In the genomic region with DNA sequence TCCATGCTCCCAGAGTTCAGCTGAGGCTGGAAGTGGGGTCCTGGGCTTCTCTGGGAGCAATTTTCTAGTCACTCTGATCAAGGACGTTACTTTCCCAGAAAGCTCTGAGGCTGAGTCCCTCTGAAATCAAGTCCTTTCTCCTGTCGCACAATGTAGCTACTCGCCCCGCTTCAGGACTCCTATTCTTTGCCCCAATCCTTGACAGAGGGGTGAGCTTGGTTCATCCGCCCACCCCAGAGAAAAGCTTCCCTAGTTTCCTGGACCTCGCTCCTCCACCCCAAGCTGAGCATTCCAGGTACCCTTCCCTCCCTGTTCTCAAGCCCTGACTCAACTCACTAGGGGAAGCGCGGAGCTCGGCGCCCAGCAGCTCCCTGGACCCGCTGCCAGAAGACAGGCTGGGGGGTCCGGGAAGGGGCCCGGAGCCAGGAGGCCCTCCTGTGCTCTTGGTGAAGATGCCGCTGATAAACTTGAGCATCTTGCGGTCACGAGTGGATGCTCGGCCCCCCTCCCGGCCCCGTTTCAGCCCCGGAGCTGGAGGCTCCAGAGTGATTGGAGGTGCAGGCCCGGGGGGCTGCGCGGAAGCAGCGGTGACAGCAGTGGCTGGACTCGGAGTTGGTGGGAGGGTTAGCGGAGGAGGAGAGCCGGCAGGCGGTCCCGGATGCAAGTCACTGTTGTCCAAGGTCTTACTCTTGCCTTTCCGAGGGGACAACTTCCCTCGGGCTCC, we compare ENCODE assay signal across 1 cellular context.
TF ChIP-seq lines count a peak whose summit lies in the region.

No MANE protein-coding gene starts in this region.

TF ChIP-seq in H1, 55 proteins besides CTCF, POLR2A, EP300 and RAD21:
- TF ChIP-seq NANOG (IDR thresholded peaks at IDR 0.05; ENCODE audit: insufficient read depth, low read depth, low read length, poor library complexity, severe bottlenecking) (no peak), SRF (IDR thresholded peaks at IDR 0.05; ENCODE audit: low read depth, low read length) (no peak), POU5F1 (IDR thresholded peaks at IDR 0.05; ENCODE audit: low read depth, low read length) (no peak), YY1 (IDR thresholded peaks at IDR 0.05; ENCODE audit: low read depth, low read length) (no peak), NRF1 (IDR thresholded peaks at IDR 0.05; ENCODE audit: low read depth, low read length) (no peak), EZH2 (IDR thresholded peaks at IDR 0.05; ENCODE audit: low read depth, low read length, severe bottlenecking) (peak; percentile 19), TEAD4 (IDR thresholded peaks at IDR 0.05; ENCODE audit: low read depth, low read length) (no peak), SUZ12 (IDR thresholded peaks at IDR 0.05; ENCODE audit: low read length) (peak; percentile 75), RNF2 (IDR thresholded peaks at IDR 0.05; ENCODE audit: borderline replicate concordance, low read depth, low read length, missing control alignments, poor library complexity, severe bottlenecking) (peak; percentile 35), BACH1 (IDR thresholded peaks at IDR 0.05; ENCODE audit: low read length) (no peak), BRCA1 (IDR thresholded peaks at IDR 0.05; ENCODE audit: low read depth, low read length) (no peak), TAF7 (optimal IDR thresholded peaks at IDR 0.05; ENCODE audit: borderline replicate concordance, low read depth, low read length) (no peak), TCF12 (IDR thresholded peaks at IDR 0.05; ENCODE audit: low read depth, low read length) (no peak), CTBP2 (IDR thresholded peaks at IDR 0.05; ENCODE audit: borderline replicate concordance, insufficient read depth, insufficient read length, low read length) (no peak), JUND (IDR thresholded peaks at IDR 0.05; ENCODE audit: low read length) (no peak), FOSL1 (IDR thresholded peaks at IDR 0.05; ENCODE audit: insufficient read depth, low read depth, low read length) (no peak), ZNF274 (IDR thresholded peaks at IDR 0.05; ENCODE audit: borderline replicate concordance, extremely low read depth, low read length) (no peak), KDM4A (IDR thresholded peaks at IDR 0.05; ENCODE audit: low read depth, low read length, severe bottlenecking) (no peak), SP1 (IDR thresholded peaks at IDR 0.05; ENCODE audit: low read depth, low read length) (no peak)
- TF ChIP-seq, protein P1, sequence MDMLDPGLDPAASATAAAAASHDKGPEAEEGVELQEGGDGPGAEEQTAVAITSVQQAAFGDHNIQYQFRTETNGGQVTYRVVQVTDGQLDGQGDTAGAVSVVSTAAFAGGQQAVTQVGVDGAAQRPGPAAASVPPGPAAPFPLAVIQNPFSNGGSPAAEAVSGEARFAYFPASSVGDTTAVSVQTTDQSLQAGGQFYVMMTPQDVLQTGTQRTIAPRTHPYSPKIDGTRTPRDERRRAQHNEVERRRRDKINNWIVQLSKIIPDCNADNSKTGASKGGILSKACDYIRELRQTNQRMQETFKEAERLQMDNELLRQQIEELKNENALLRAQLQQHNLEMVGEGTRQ (IDR thresholded peaks at IDR 0.05; ENCODE audit: low read length), result no peak
- TF ChIP-seq, protein P2, sequence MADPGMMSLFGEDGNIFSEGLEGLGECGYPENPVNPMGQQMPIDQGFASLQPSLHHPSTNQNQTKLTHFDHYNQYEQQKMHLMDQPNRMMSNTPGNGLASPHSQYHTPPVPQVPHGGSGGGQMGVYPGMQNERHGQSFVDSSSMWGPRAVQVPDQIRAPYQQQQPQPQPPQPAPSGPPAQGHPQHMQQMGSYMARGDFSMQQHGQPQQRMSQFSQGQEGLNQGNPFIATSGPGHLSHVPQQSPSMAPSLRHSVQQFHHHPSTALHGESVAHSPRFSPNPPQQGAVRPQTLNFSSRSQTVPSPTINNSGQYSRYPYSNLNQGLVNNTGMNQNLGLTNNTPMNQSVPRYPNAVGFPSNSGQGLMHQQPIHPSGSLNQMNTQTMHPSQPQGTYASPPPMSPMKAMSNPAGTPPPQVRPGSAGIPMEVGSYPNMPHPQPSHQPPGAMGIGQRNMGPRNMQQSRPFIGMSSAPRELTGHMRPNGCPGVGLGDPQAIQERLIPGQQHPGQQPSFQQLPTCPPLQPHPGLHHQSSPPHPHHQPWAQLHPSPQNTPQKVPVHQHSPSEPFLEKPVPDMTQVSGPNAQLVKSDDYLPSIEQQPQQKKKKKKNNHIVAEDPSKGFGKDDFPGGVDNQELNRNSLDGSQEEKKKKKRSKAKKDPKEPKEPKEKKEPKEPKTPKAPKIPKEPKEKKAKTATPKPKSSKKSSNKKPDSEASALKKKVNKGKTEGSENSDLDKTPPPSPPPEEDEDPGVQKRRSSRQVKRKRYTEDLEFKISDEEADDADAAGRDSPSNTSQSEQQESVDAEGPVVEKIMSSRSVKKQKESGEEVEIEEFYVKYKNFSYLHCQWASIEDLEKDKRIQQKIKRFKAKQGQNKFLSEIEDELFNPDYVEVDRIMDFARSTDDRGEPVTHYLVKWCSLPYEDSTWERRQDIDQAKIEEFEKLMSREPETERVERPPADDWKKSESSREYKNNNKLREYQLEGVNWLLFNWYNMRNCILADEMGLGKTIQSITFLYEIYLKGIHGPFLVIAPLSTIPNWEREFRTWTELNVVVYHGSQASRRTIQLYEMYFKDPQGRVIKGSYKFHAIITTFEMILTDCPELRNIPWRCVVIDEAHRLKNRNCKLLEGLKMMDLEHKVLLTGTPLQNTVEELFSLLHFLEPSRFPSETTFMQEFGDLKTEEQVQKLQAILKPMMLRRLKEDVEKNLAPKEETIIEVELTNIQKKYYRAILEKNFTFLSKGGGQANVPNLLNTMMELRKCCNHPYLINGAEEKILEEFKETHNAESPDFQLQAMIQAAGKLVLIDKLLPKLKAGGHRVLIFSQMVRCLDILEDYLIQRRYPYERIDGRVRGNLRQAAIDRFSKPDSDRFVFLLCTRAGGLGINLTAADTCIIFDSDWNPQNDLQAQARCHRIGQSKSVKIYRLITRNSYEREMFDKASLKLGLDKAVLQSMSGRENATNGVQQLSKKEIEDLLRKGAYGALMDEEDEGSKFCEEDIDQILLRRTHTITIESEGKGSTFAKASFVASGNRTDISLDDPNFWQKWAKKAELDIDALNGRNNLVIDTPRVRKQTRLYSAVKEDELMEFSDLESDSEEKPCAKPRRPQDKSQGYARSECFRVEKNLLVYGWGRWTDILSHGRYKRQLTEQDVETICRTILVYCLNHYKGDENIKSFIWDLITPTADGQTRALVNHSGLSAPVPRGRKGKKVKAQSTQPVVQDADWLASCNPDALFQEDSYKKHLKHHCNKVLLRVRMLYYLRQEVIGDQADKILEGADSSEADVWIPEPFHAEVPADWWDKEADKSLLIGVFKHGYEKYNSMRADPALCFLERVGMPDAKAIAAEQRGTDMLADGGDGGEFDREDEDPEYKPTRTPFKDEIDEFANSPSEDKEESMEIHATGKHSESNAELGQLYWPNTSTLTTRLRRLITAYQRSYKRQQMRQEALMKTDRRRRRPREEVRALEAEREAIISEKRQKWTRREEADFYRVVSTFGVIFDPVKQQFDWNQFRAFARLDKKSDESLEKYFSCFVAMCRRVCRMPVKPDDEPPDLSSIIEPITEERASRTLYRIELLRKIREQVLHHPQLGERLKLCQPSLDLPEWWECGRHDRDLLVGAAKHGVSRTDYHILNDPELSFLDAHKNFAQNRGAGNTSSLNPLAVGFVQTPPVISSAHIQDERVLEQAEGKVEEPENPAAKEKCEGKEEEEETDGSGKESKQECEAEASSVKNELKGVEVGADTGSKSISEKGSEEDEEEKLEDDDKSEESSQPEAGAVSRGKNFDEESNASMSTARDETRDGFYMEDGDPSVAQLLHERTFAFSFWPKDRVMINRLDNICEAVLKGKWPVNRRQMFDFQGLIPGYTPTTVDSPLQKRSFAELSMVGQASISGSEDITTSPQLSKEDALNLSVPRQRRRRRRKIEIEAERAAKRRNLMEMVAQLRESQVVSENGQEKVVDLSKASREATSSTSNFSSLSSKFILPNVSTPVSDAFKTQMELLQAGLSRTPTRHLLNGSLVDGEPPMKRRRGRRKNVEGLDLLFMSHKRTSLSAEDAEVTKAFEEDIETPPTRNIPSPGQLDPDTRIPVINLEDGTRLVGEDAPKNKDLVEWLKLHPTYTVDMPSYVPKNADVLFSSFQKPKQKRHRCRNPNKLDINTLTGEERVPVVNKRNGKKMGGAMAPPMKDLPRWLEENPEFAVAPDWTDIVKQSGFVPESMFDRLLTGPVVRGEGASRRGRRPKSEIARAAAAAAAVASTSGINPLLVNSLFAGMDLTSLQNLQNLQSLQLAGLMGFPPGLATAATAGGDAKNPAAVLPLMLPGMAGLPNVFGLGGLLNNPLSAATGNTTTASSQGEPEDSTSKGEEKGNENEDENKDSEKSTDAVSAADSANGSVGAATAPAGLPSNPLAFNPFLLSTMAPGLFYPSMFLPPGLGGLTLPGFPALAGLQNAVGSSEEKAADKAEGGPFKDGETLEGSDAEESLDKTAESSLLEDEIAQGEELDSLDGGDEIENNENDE (IDR thresholded peaks at IDR 0.05; ENCODE audit: insufficient replicate concordance, low read length), result no peak
- TF ChIP-seq, protein P3, sequence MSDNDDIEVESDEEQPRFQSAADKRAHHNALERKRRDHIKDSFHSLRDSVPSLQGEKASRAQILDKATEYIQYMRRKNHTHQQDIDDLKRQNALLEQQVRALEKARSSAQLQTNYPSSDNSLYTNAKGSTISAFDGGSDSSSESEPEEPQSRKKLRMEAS (IDR thresholded peaks at IDR 0.05), result no peak
